10 cellular contexts compared by ENCODE assay signal in genomic region chr12:20212036-20212435, GRCh38.
DNase-seq lines count a peak whose midpoint lies in the region; ATAC-seq and TF ChIP-seq lines count a peak whose summit lies in the region.
"Had no signal": no experiment of that assay in that cellular context is flagged by ENCODE, and none has a peak within 500 bp of the region (broad histone marks: within the 10 kb centered on the region; RNA-seq: fewer than 3 reads in every experiment).

No MANE protein-coding gene starts in this region.

- TF ChIP-seq POLR2A in transverse colon (IDR thresholded peaks at IDR 0.05), result no peak

- intact Hi-C loops in left lung (cut with DNase I), result no loop called here
- intact Hi-C loops in transverse colon (cut with DNase I; ENCODE audit: low total_unique reads), result loop anchor here (10.0 kb wide), 1 partner anchor 67 kb away; no protein-coding TSS in a partner anchor

- 17 to 31% methylated on average over 3 of the region's 3 CpGs for WGBS in transverse colon (ENCODE audit: low coverage in 1 of 2), 2 donors

- DNase-seq in NCI-H1694 (lab: John Stamatoyannopoulos, UW) (peak; percentile 11), NCI-H1694 treated with DMSO at 0.1 percent for 48 hours (lab: John Stamatoyannopoulos, UW) (no peak), cerebellar cortex (ENCODE audit: low spot score) (peak; percentile 57), left lung (no peak), transverse colon (no peak), NCI-H345 (lab: John Stamatoyannopoulos, UW) (no peak), HUDEP-2 (lab: John Stamatoyannopoulos, UW; ENCODE audit: unreplicated experiment in 76 of 76) (no peak), NCI-H1417 treated with DMSO at 0.1 percent for 48 hours (lab: John Stamatoyannopoulos, UW) (no peak)
- DNase-seq: activated B cell treated with CpG ODN at 0.5 μM for 24 hours; activated naive CD8-positive, alpha-beta T cell treated with anti-CD3 and anti-CD28 coated beads, Interleukin-2, amount 10 ng/mL, durations not matched to agents 7 days and 5 days had no signal

- H3K27ac ChIP-seq in left lung (peak overlapping the region; percentile 50 to 70), transverse colon (peak overlapping the region; percentile 46 to 80 (median 77))

- no peaks in the 10 kb centered on the region for H3K36me3 ChIP-seq in left lung
- H3K36me3 ChIP-seq in transverse colon, result no peaks in the 10 kb centered on the region

- no peak for TF ChIP-seq EP300 in transverse colon (IDR thresholded peaks at IDR 0.05; ENCODE audit: low read depth)

- H3K4me1 ChIP-seq in left lung (peaks cover 7 to 38% of the 10 kb centered on the region in 2 donors), transverse colon (peaks cover 10 to 37% (median 20%) of the 10 kb centered on the region in 4 donors)

- in situ Hi-C loops in transverse colon (cut with MboI; ENCODE audit: low pct_ligation_motif_present in 1 of 4, low pct_unique_long_range_greater_than_20kb in 1 of 4, low sequenced_read_pairs in 3 of 4), result loop anchor here in 1 of 4 donors (25.0 kb wide), 1 partner anchor 450 kb away; no protein-coding TSS in a partner anchor

- no peaks in the 10 kb centered on the region for H3K9me3 ChIP-seq in left lung
- H3K9me3 ChIP-seq in transverse colon, result no peaks in the 10 kb centered on the region

- TF ChIP-seq CTCF in left lung (IDR thresholded peaks at IDR 0.05) (no peak), transverse colon (IDR thresholded peaks at IDR 0.05) (no peak)

- no peaks in the 10 kb centered on the region for H3K27me3 ChIP-seq in left lung
- no peaks in the 10 kb centered on the region for H3K27me3 ChIP-seq in transverse colon

- peak; percentile 27 for ATAC-seq in left lung

- H3K4me3 ChIP-seq in left lung, result no peak overlapping the region
- no peak overlapping the region for H3K4me3 ChIP-seq in transverse colon

Comparison
In these comparisons a context has a peak if more than half of its experiments do, and no peak if none do; other contexts are left out.
1. DNase-seq: peak in NCI-H1694 (single experiment) and cerebellar cortex (single experiment); none in NCI-H1694 treated with DMSO at 0.1 percent for 48 hours (single experiment), left lung (0 of 2), transverse colon (single experiment), NCI-H345 (single experiment), HUDEP-2 (0 of 76) and NCI-H1417 treated with DMSO at 0.1 percent for 48 hours (single experiment).